In the genomic region with DNA sequence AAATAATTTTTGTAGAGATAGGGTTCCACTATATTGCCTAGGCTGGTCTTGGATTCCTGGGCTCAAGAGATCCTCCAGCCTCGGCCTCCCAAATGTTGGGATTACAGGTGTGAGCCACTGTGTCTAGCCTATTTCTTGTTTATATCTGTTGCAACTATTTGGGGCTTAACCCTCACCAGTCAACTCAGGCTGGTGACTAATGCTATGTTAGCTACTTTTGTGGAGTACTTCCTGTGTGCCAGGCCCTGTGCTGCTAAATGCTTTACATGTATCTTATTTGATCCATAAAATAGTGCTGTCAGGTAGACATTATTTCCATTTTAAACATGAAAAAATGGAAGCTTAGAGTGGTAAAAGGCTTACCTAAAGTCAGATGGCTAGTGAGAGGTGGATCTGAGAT, we compare ENCODE assay signal across 1 cellular context.
TF ChIP-seq lines count a peak whose summit lies in the region.

No MANE protein-coding gene starts in this region.

TF ChIP-seq in H1, 55 proteins besides CTCF, POLR2A, EP300 and RAD21:
- TF ChIP-seq, protein P1, sequence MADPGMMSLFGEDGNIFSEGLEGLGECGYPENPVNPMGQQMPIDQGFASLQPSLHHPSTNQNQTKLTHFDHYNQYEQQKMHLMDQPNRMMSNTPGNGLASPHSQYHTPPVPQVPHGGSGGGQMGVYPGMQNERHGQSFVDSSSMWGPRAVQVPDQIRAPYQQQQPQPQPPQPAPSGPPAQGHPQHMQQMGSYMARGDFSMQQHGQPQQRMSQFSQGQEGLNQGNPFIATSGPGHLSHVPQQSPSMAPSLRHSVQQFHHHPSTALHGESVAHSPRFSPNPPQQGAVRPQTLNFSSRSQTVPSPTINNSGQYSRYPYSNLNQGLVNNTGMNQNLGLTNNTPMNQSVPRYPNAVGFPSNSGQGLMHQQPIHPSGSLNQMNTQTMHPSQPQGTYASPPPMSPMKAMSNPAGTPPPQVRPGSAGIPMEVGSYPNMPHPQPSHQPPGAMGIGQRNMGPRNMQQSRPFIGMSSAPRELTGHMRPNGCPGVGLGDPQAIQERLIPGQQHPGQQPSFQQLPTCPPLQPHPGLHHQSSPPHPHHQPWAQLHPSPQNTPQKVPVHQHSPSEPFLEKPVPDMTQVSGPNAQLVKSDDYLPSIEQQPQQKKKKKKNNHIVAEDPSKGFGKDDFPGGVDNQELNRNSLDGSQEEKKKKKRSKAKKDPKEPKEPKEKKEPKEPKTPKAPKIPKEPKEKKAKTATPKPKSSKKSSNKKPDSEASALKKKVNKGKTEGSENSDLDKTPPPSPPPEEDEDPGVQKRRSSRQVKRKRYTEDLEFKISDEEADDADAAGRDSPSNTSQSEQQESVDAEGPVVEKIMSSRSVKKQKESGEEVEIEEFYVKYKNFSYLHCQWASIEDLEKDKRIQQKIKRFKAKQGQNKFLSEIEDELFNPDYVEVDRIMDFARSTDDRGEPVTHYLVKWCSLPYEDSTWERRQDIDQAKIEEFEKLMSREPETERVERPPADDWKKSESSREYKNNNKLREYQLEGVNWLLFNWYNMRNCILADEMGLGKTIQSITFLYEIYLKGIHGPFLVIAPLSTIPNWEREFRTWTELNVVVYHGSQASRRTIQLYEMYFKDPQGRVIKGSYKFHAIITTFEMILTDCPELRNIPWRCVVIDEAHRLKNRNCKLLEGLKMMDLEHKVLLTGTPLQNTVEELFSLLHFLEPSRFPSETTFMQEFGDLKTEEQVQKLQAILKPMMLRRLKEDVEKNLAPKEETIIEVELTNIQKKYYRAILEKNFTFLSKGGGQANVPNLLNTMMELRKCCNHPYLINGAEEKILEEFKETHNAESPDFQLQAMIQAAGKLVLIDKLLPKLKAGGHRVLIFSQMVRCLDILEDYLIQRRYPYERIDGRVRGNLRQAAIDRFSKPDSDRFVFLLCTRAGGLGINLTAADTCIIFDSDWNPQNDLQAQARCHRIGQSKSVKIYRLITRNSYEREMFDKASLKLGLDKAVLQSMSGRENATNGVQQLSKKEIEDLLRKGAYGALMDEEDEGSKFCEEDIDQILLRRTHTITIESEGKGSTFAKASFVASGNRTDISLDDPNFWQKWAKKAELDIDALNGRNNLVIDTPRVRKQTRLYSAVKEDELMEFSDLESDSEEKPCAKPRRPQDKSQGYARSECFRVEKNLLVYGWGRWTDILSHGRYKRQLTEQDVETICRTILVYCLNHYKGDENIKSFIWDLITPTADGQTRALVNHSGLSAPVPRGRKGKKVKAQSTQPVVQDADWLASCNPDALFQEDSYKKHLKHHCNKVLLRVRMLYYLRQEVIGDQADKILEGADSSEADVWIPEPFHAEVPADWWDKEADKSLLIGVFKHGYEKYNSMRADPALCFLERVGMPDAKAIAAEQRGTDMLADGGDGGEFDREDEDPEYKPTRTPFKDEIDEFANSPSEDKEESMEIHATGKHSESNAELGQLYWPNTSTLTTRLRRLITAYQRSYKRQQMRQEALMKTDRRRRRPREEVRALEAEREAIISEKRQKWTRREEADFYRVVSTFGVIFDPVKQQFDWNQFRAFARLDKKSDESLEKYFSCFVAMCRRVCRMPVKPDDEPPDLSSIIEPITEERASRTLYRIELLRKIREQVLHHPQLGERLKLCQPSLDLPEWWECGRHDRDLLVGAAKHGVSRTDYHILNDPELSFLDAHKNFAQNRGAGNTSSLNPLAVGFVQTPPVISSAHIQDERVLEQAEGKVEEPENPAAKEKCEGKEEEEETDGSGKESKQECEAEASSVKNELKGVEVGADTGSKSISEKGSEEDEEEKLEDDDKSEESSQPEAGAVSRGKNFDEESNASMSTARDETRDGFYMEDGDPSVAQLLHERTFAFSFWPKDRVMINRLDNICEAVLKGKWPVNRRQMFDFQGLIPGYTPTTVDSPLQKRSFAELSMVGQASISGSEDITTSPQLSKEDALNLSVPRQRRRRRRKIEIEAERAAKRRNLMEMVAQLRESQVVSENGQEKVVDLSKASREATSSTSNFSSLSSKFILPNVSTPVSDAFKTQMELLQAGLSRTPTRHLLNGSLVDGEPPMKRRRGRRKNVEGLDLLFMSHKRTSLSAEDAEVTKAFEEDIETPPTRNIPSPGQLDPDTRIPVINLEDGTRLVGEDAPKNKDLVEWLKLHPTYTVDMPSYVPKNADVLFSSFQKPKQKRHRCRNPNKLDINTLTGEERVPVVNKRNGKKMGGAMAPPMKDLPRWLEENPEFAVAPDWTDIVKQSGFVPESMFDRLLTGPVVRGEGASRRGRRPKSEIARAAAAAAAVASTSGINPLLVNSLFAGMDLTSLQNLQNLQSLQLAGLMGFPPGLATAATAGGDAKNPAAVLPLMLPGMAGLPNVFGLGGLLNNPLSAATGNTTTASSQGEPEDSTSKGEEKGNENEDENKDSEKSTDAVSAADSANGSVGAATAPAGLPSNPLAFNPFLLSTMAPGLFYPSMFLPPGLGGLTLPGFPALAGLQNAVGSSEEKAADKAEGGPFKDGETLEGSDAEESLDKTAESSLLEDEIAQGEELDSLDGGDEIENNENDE (IDR thresholded peaks at IDR 0.05; ENCODE audit: insufficient replicate concordance, low read length), result no peak
- TF ChIP-seq PHF8 (conservative IDR thresholded peaks at IDR 0.05; ENCODE audit: low read depth, low read length) (no peak), RBBP5 (IDR thresholded peaks at IDR 0.05; ENCODE audit: borderline replicate concordance, low read depth, low read length) (no peak), EZH2 (IDR thresholded peaks at IDR 0.05; ENCODE audit: low read depth, low read length, severe bottlenecking) (no peak), SP4 (IDR thresholded peaks at IDR 0.05; ENCODE audit: low read length) (no peak), HDAC2 (IDR thresholded peaks at IDR 0.05; ENCODE audit: borderline replicate concordance in 1 of 2, low read depth in 2 of 2, low read length in 2 of 2) (no peak), SP2 (IDR thresholded peaks at IDR 0.05; ENCODE audit: low read length) (no peak), SIRT6 (IDR thresholded peaks at IDR 0.05; ENCODE audit: low read length) (no peak), SUZ12 (IDR thresholded peaks at IDR 0.05; ENCODE audit: low read length) (no peak), SRF (IDR thresholded peaks at IDR 0.05; ENCODE audit: low read depth, low read length) (no peak), KDM5A (IDR thresholded peaks at IDR 0.05; ENCODE audit: low read length) (no peak), TAF1 (IDR thresholded peaks at IDR 0.05; ENCODE audit: low read depth, low read length) (no peak)
